8 cellular contexts compared by ENCODE assay signal in the genomic region with DNA sequence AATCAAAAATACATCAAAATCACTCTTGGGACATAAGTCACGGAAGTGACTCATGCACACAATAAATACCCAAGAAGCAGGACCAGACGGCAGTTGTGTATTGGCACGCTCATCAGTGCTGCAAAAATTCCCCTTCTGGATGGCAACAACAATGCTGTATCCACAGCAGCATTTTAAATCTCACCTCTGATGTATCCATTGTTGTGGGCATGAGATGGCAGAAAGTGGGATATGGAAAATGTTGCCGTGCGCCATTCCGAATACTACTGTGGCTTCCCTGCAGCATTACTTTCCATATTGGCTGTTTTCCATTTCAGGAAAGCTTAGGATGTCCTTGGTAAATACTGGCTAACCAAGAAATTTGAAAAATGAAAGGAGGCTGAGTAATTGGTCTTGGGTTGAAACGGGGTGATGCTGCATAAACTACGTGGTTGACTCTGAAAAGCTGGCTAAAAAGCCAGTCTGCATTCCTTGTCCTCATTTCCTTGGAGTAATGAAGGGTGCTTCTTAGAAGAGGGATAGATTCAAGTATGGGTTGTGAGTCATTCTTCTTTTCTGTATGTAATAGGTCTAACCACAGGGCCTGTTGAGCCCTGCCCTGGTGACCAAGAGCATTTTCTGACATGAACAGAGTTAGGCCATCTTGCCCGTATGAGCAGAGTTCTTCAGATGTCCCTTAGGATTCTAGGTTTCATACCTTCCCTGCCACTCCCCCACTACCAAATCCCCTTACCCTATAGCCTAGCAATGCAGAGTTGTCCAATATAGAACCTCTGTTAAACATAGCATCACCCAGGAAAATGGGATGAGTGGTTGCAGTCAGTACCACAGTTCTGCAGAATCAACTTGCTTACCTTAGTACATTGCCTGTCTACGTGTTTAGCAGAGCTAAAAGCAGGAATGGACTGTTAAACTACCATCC. TPM values are rescaled to one million over a fixed set of nuclear protein-coding genes. Genes with fewer than 3 reads are reported as not detected.
DNase-seq lines count a peak whose midpoint lies in the region; ATAC-seq and TF ChIP-seq lines count a peak whose summit lies in the region.

No MANE protein-coding gene starts in this region.

- H3K27me3 ChIP-seq in PC-3 (ENCODE audit: low read length), result no peaks in the 10 kb centered on the region
- no peaks in the 10 kb centered on the region for H3K27me3 ChIP-seq in esophagus (ENCODE audit: control insufficient read depth in 1 of 2, insufficient read depth in 2 of 2, low read length in 2 of 2)

- peak overlapping the region; percentile 49 for H3K9ac ChIP-seq in PC-3 (ENCODE audit: low read length)

- H3K9me2 ChIP-seq in PC-3 (replicated peaks; ENCODE audit: low read length), result no peaks in the 10 kb centered on the region

- DNase-seq in H4 (ENCODE audit: low spot score) (peak; percentile 100), PC-3 (peak; percentile 85), putamen (ENCODE audit: low spot score) (no peak), iPS-NIHi7 (ENCODE audit: extremely low spot score) (no peak), nucleus accumbens (lab: John Stamatoyannopoulos, UW) (no peak)

- intact Hi-C loops in PC-3 (cut with micrococcal nuclease), result loop anchor here (10.0 kb wide), 1 partner anchor 294 kb away; no protein-coding TSS in a partner anchor

- H3K4me3 ChIP-seq in PC-3 (ENCODE audit: low read length) (peak overlapping the region; percentile 30; the same call in 1 of the 2 replicates), esophagus (ENCODE audit: low read depth in 1 of 2, low read length in 2 of 2) (no peak overlapping the region), skin epidermis (no peak overlapping the region)

- no TSS peak for BruUV-seq in PC-3 (replicated peaks; lab: Mats Ljungman, UMichigan)

- POLR2A ChIA-PET in PC-3 (lab: Charles Lee; ENCODE audit: unreplicated experiment), result no interaction called here

- no peak overlapping the region for H2AFZ ChIP-seq in PC-3 (ENCODE audit: low read length)

- H3K27ac ChIP-seq in PC-3 (ENCODE audit: low read length) (peak overlapping the region; percentile 95), esophagus (ENCODE audit: low read depth in 2 of 2, low read length in 1 of 2) (peak overlapping the region; percentile 84 to 89), skin epidermis (peak overlapping the region in 19 of 21 experiments; percentile 14 to 87 (median 66))

- no peaks in the 10 kb centered on the region for H4K20me1 ChIP-seq in PC-3 (ENCODE audit: low read length)

- H3K9me3 ChIP-seq in PC-3 (ENCODE audit: low read length) (no peaks in the 10 kb centered on the region), esophagus (ENCODE audit: control insufficient read depth in 2 of 2, insufficient read depth in 1 of 2, low read depth in 1 of 2, low read length in 1 of 2) (no peaks in the 10 kb centered on the region)

- 31 to 56% methylated on average over 10 of the region's 10 CpGs for WGBS in esophagus, 2 donors

- H3K79me2 ChIP-seq in PC-3 (ENCODE audit: low read length), result peaks cover 26% of the 10 kb centered on the region

- peak; percentile 50 for ATAC-seq in PC-3
- no peak for ATAC-seq in HG03457 (IDR thresholded peaks at IDR 0.05; ENCODE audit: unreplicated experiment)

- peaks cover 4% of the 10 kb centered on the region for H3F3A ChIP-seq in PC-3 (ENCODE audit: low read length, unreplicated experiment)

- H3K4me1 ChIP-seq in PC-3 (ENCODE audit: insufficient read depth, low read length) (peaks cover 47% of the 10 kb centered on the region), esophagus (ENCODE audit: control insufficient read depth in 2 of 2, insufficient read depth in 2 of 2, low read length in 1 of 2) (peaks cover 0 to 8% of the 10 kb centered on the region in 2 donors)

- H3K36me3 ChIP-seq in PC-3 (ENCODE audit: low read depth, low read length), result peaks cover 25% of the 10 kb centered on the region
- no peaks in the 10 kb centered on the region for H3K36me3 ChIP-seq in esophagus (ENCODE audit: control insufficient read depth in 2 of 2, insufficient read depth in 2 of 2, low read length in 1 of 2)

- no peak for TF ChIP-seq CTCF in PC-3 (conservative IDR thresholded peaks at IDR 0.05; ENCODE audit: low read depth, low read length)

- peak overlapping the region; percentile 67 for H3K4me2 ChIP-seq in PC-3 (ENCODE audit: low read length)

- CTCF ChIA-PET in PC-3 (lab: Charles Lee), result no interaction called here

RNA-seq across cellular contexts. Expression of a gene that starts 36.3 kb away (rescaled TPM):
- total RNA-seq in H4 (2014; rRNA removed; shearing (Covaris generic)), result 358 and 382 TPM in 2 replicates
- total RNA-seq in PC-3 (2014; rRNA removed), result 132 and 151 TPM in 2 replicates
- 100 to 1,000 TPM in 1 of 2 donors, 10 to 100 TPM in 1; 87.5 to 249 TPM for polyA plus RNA-seq in esophagus

Comparison
In these comparisons a context has a peak if more than half of its experiments do, and no peak if none do; other contexts are left out.
1. DNase-seq: peak in H4 (single experiment) and PC-3 (single experiment); none in putamen (single experiment), iPS-NIHi7 (single experiment) and nucleus accumbens (0 of 56).
2. Peak in every context shown above with its lines, with median percentiles within 50 percentile points of each other: H3K27ac ChIP-seq.